8 cellular contexts compared by ENCODE assay signal in genomic region chr1:198771562-198772153, GRCh38.
A peak's percentile ranks its signal among the peaks of the same experiment; 100 is the strongest.
DNase-seq lines count a peak whose midpoint lies in the region; ATAC-seq and TF ChIP-seq lines count a peak whose summit lies in the region.

No MANE protein-coding gene starts in this region.

- peak; percentile 19 to 25 for DNase-seq in activated T-cell treated with anti-CD3 and anti-CD28 coated beads, Interleukin-2, amount 50 U/mL, for 72 hours
- DNase-seq in activated T-cell treated with anti-CD3 and anti-CD28 coated beads, Interleukin-2, amount 50 U/mL, for 24 hours, result no peak
- DNase-seq in NCI-H1105 treated with DMSO at 0.1 percent for 48 hours (lab: John Stamatoyannopoulos, UW), result peak; percentile 68
- peak; percentile 49 for DNase-seq in astrocyte of the cerebellum (ENCODE audit: low read depth)
- peak; percentile 80 to 87 for DNase-seq in lung microvascular endothelial cell (ENCODE audit: low read depth in 2 of 2)
- no peak for DNase-seq in GM03348 (ENCODE audit: low spot score)
- DNase-seq in amniotic stem cell (lab: John Stamatoyannopoulos, UW), result no peak
- no peak for DNase-seq in activated T-cell treated with anti-CD3 and anti-CD28 coated beads, Interleukin-2, amount 50 U/mL, for 48 hours

- H3K4me3 Mint-ChIP-seq in activated T-cell treated with anti-CD3 and anti-CD28 coated beads, Interleukin-2, amount 50 U/mL, for 72 hours, result no peak overlapping the region
- no peak overlapping the region for H3K4me3 Mint-ChIP-seq in activated T-cell treated with anti-CD3 and anti-CD28 coated beads, Interleukin-2, amount 50 U/mL, for 24 hours

- H3K4me3 ChIP-seq in astrocyte of the cerebellum (ENCODE audit: low read depth, low read length), result no peak overlapping the region

- ATAC-seq in activated T-cell treated with anti-CD3 and anti-CD28 coated beads, Interleukin-2, amount 50 U/mL, for 72 hours (replicated peaks in 1 of 2), result peak; percentile 53 to 60

- in situ Hi-C loops in astrocyte of the cerebellum (cut with HindIII; ENCODE audit: low sequenced_read_pairs), result loop anchor here (25.0 kb wide), 1 partner anchor 741 kb away; no protein-coding TSS in a partner anchor

- peak; percentile 55 for TF ChIP-seq CTCF in astrocyte of the cerebellum (IDR thresholded peaks at IDR 0.05; ENCODE audit: low read depth, low read length, missing control alignments)

- peaks cover 4% of the 10 kb centered on the region for H3K4me1 Mint-ChIP-seq in activated T-cell treated with anti-CD3 and anti-CD28 coated beads, Interleukin-2, amount 50 U/mL, for 72 hours (ENCODE audit: low read depth)
- H3K4me1 Mint-ChIP-seq in activated T-cell treated with anti-CD3 and anti-CD28 coated beads, Interleukin-2, amount 50 U/mL, for 24 hours (ENCODE audit: low read depth), result peaks cover 6% of the 10 kb centered on the region

- H3K27me3 Mint-ChIP-seq in activated T-cell treated with anti-CD3 and anti-CD28 coated beads, Interleukin-2, amount 50 U/mL, for 72 hours (ENCODE audit: low read depth), result peaks cover 7% of the 10 kb centered on the region
- peaks cover 4% of the 10 kb centered on the region for H3K27me3 Mint-ChIP-seq in activated T-cell treated with anti-CD3 and anti-CD28 coated beads, Interleukin-2, amount 50 U/mL, for 24 hours

- H3K27ac Mint-ChIP-seq in activated T-cell treated with anti-CD3 and anti-CD28 coated beads, Interleukin-2, amount 50 U/mL, for 72 hours, result no peak overlapping the region
- no peak overlapping the region for H3K27ac Mint-ChIP-seq in activated T-cell treated with anti-CD3 and anti-CD28 coated beads, Interleukin-2, amount 50 U/mL, for 24 hours

- no peaks in the 10 kb centered on the region for H3K36me3 Mint-ChIP-seq in activated T-cell treated with anti-CD3 and anti-CD28 coated beads, Interleukin-2, amount 50 U/mL, for 72 hours (ENCODE audit: insufficient read depth in 2 of 2)
- H3K36me3 Mint-ChIP-seq in activated T-cell treated with anti-CD3 and anti-CD28 coated beads, Interleukin-2, amount 50 U/mL, for 24 hours (ENCODE audit: low read depth), result no peaks in the 10 kb centered on the region

- H3K9me3 Mint-ChIP-seq in activated T-cell treated with anti-CD3 and anti-CD28 coated beads, Interleukin-2, amount 50 U/mL, for 72 hours, result no peaks in the 10 kb centered on the region
- no peaks in the 10 kb centered on the region for H3K9me3 Mint-ChIP-seq in activated T-cell treated with anti-CD3 and anti-CD28 coated beads, Interleukin-2, amount 50 U/mL, for 24 hours

Comparison
In these comparisons a context has a peak if more than half of its experiments do, and no peak if none do; other contexts are left out.
1. DNase-seq: peak in activated T-cell treated with anti-CD3 and anti-CD28 coated beads, Interleukin-2, amount 50 U/mL, for 72 hours (2 of 2), NCI-H1105 treated with DMSO at 0.1 percent for 48 hours (single experiment), astrocyte of the cerebellum (single experiment) and lung microvascular endothelial cell (2 of 2); none in activated T-cell treated with anti-CD3 and anti-CD28 coated beads, Interleukin-2, amount 50 U/mL, for 24 hours (single experiment), GM03348 (single experiment), amniotic stem cell (single experiment) and activated T-cell treated with anti-CD3 and anti-CD28 coated beads, Interleukin-2, amount 50 U/mL, for 48 hours (0 of 2).